ENCODE assay signal across 8 cellular contexts in the genomic region with DNA sequence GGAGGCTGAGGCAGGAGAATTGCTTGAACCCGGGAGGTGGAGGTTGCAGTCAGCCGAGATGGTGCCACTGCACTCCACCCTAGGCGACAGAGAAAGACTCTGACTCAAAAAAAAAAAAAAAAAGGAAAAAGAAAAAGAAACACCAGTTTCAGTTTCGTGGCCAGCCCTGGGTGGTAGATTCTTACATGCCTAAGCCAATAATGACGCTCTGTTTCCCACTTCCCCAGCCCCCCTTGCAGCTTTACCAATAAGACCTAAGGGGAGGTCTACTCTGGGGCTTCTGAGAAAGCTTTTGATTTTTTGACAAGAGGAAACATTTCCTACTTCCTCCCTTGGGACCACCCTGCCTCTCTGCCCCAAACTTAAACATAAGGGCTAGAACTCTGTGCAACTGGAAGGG. TPM values are rescaled to one million over a fixed set of nuclear protein-coding genes. Genes with fewer than 3 reads are reported as not detected.
DNase-seq lines count a peak whose midpoint lies in the region; ATAC-seq and TF ChIP-seq lines count a peak whose summit lies in the region.

No MANE protein-coding gene starts in this region.

- no peaks in the 10 kb centered on the region for H3K27me3 ChIP-seq in lower lobe of right lung (ENCODE audit: low read depth)
- no peaks in the 10 kb centered on the region for H3K27me3 ChIP-seq in BE2C

- no peak overlapping the region for H3K4me3 ChIP-seq in lower lobe of right lung
- no peak overlapping the region for H3K4me3 ChIP-seq in BE2C (ENCODE audit: low read depth, low read length)

- intact Hi-C loops in lower lobe of right lung (cut with DNase I), result no loop called here

- no peak for TF ChIP-seq CTCF in lower lobe of right lung (IDR thresholded peaks at IDR 0.05)
- TF ChIP-seq CTCF in BE2C (IDR thresholded peaks at IDR 0.05; ENCODE audit: low read depth, low read length), result no peak

- H3K9me3 ChIP-seq in lower lobe of right lung (no peaks in the 10 kb centered on the region), BE2C (no peaks in the 10 kb centered on the region)

- DNase-seq in CD1c-positive myeloid dendritic cell (ENCODE audit: extremely low spot score) (peak; percentile 62), lower lobe of right lung (peak; percentile 54), OCI-M2 (lab: John Stamatoyannopoulos, UW; ENCODE audit: unreplicated experiment) (no peak), BE2C (no peak), RKO (ENCODE audit: low spot score) (no peak)
- DNase-seq in activated CD4-positive, alpha-beta T cell treated with anti-CD3 and anti-CD28 coated beads, Interleukin-2, amount 50 U/mL, for 4 hours, result peak; percentile 48 to 61

- H3K4me1 ChIP-seq in lower lobe of right lung (peaks cover 25% of the 10 kb centered on the region), BE2C (no peaks in the 10 kb centered on the region)

- ATAC-seq in HG03103 (IDR thresholded peaks at IDR 0.05; ENCODE audit: low read depth, unreplicated experiment) (peak; percentile 70), lower lobe of right lung (no peak), HG03025 (IDR thresholded peaks at IDR 0.05; ENCODE audit: low FRiP score, unreplicated experiment) (no peak)

- no peak overlapping the region for H3K27ac ChIP-seq in lower lobe of right lung

- H3K36me3 ChIP-seq in lower lobe of right lung, result no peaks in the 10 kb centered on the region
- H3K36me3 ChIP-seq in BE2C, result no peaks in the 10 kb centered on the region

RNA-seq across cellular contexts. Expression of gene PTPRJ, which starts 30.0 kb away (rescaled TPM):
- total RNA-seq in lower lobe of right lung, result 40.0 TPM
- polyA plus RNA-seq in BE2C (2012; ENCODE audit: insufficient read depth, insufficient read length, low read depth), result 0.54 TPM

Comparison
In these comparisons a context has a peak if more than half of its experiments do, and no peak if none do; other contexts are left out.
1. DNase-seq: peak in CD1c-positive myeloid dendritic cell (single experiment), activated CD4-positive, alpha-beta T cell treated with anti-CD3 and anti-CD28 coated beads, Interleukin-2, amount 50 U/mL, for 4 hours (2 of 2) and lower lobe of right lung (single experiment); none in OCI-M2 (single experiment), BE2C (single experiment) and RKO (single experiment).